ENCODE assay signal across 23 cellular contexts in genomic region chr7:71165708-71166107, GRCh38. TPM values are rescaled to one million over a fixed set of nuclear protein-coding genes. Genes with fewer than 3 reads are reported as not detected.
"Had no signal": no experiment of that assay in that cellular context is flagged by ENCODE, and none has a peak within 500 bp of the region (broad histone marks: within the 10 kb centered on the region; RNA-seq: fewer than 3 reads in every experiment).

No MANE protein-coding gene starts in this region.

- H3K27ac Mint-ChIP-seq: activated B cell treated with CpG ODN at 0.5 μM for 24 hours; activated CD4-positive, alpha-beta T cell treated with anti-CD3 and anti-CD28 coated beads for 36 hours; activated naive CD4-positive, alpha-beta T cell treated with anti-CD3 and anti-CD28 coated beads, Interleukin-2, amount 50 U/mL, for 72 hours; activated T-cell treated with anti-CD3 and anti-CD28 coated beads, Interleukin-2, amount 50 U/mL, for 24 hours; activated T-helper 17 cell treated with anti-CD3 and anti-CD28 coated beads, Interleukin-2, amount 50 U/mL, for 72 hours; natural killer cell treated with Interleukin-12 subunit alpha and Interleukin-12 subunit beta and Interleukin-15 and Interleukin-18, amount 100 ng/mL, for 72 hours; stimulated activated naive CD8-positive, alpha-beta T cell treated with anti-CD3 and anti-CD28 coated beads, Interleukin-15, amount 100 ng/mL, for 72 hours had no signal

- H3K27me3 Mint-ChIP-seq: activated B cell treated with CpG ODN at 0.5 μM for 24 hours; activated CD4-positive, alpha-beta T cell treated with anti-CD3 and anti-CD28 coated beads for 36 hours; activated T-cell treated with anti-CD3 and anti-CD28 coated beads, Interleukin-2, amount 50 U/mL, for 24 hours; activated T-helper 17 cell treated with anti-CD3 and anti-CD28 coated beads, Interleukin-2, amount 50 U/mL, for 72 hours; natural killer cell treated with Interleukin-12 subunit alpha and Interleukin-12 subunit beta and Interleukin-15 and Interleukin-18, amount 100 ng/mL, for 72 hours; stimulated activated naive CD8-positive, alpha-beta T cell treated with anti-CD3 and anti-CD28 coated beads, Interleukin-15, amount 100 ng/mL, for 72 hours had no signal

- H3K36me3 Mint-ChIP-seq: activated naive CD4-positive, alpha-beta T cell treated with anti-CD3 and anti-CD28 coated beads, Interleukin-2, amount 50 U/mL, for 72 hours; natural killer cell treated with Interleukin-12 subunit alpha and Interleukin-12 subunit beta and Interleukin-15 and Interleukin-18, amount 100 ng/mL, for 72 hours had no signal

- H3K27ac ChIP-seq: ascending aorta, brain microvascular endothelial cell, foreskin keratinocyte, neutrophil, parathyroid adenoma, right lobe of liver, skin epidermis, tibial nerve had no signal

- ATAC-seq: activated CD4-positive, alpha-beta T cell treated with anti-CD3 and anti-CD28 coated beads for 36 hours; activated naive CD4-positive, alpha-beta T cell treated with anti-CD3 and anti-CD28 coated beads, Interleukin-2, amount 50 U/mL, for 72 hours; activated T-helper 17 cell treated with anti-CD3 and anti-CD28 coated beads, Interleukin-2, amount 50 U/mL, for 72 hours; foreskin keratinocyte; left cardiac atrium; natural killer cell treated with Interleukin-12 subunit alpha and Interleukin-12 subunit beta and Interleukin-15 and Interleukin-18, amount 100 ng/mL, for 72 hours; right lobe of liver; stimulated activated naive CD8-positive, alpha-beta T cell treated with anti-CD3 and anti-CD28 coated beads, Interleukin-15, amount 100 ng/mL, for 72 hours had no signal

- H3K4me3 Mint-ChIP-seq: activated B cell treated with CpG ODN at 0.5 μM for 24 hours; activated CD4-positive, alpha-beta T cell treated with anti-CD3 and anti-CD28 coated beads for 36 hours; activated T-cell treated with anti-CD3 and anti-CD28 coated beads, Interleukin-2, amount 50 U/mL, for 24 hours; activated T-helper 17 cell treated with anti-CD3 and anti-CD28 coated beads, Interleukin-2, amount 50 U/mL, for 72 hours; natural killer cell treated with Interleukin-12 subunit alpha and Interleukin-12 subunit beta and Interleukin-15 and Interleukin-18, amount 100 ng/mL, for 72 hours; stimulated activated naive CD8-positive, alpha-beta T cell treated with anti-CD3 and anti-CD28 coated beads, Interleukin-15, amount 100 ng/mL, for 72 hours had no signal

- DNase-seq: activated B cell treated with CpG ODN at 0.5 μM for 24 hours; activated CD4-positive, alpha-beta T cell treated with anti-CD3 and anti-CD28 coated beads for 36 hours; activated CD4-positive, alpha-beta T cell treated with anti-CD3 and anti-CD28 coated beads, Interleukin-2, amount 50 U/mL, for 4 hours; activated CD8-positive, alpha-beta memory T cell treated with anti-CD3 and anti-CD28 coated beads for 24 hours; activated CD8-positive, alpha-beta memory T cell treated with anti-CD3 and anti-CD28 coated beads, Interleukin-2, amount 50 U/mL, for 4 hours; activated T-cell treated with anti-CD3 and anti-CD28 coated beads, Interleukin-2, amount 50 U/mL, for 24 hours; brain microvascular endothelial cell; dermis blood vessel endothelial cell; effector CD8-positive, alpha-beta T cell; foreskin keratinocyte; islet precursor cell; left cardiac atrium; right lobe of liver; stimulated activated CD4-positive, alpha-beta T cell treated with anti-CD3 and anti-CD28 coated beads, Interleukin-1b, Interleukin-23, amount 100 ng/mL, for 48 hours; stimulated activated naive CD8-positive, alpha-beta T cell treated with anti-CD3 and anti-CD28 coated beads, Interleukin-15, amount 100 ng/mL, for 72 hours had no signal

- H3K4me1 ChIP-seq: ascending aorta, foreskin keratinocyte, parathyroid adenoma, right lobe of liver, tibial nerve had no signal

- H3K4me3 ChIP-seq: ascending aorta, right lobe of liver, skin epidermis, tibial nerve had no signal

- H3K36me3 ChIP-seq: ascending aorta, brain microvascular endothelial cell, neutrophil, right lobe of liver, tibial nerve had no signal

- H3K27me3 ChIP-seq: ascending aorta, brain microvascular endothelial cell, foreskin keratinocyte, neutrophil, right lobe of liver, tibial nerve had no signal

- H3K9me3 ChIP-seq: ascending aorta, neutrophil, right lobe of liver, tibial nerve had no signal

- H3K4me1 Mint-ChIP-seq: activated B cell treated with CpG ODN at 0.5 μM for 24 hours; activated CD4-positive, alpha-beta T cell treated with anti-CD3 and anti-CD28 coated beads for 36 hours; activated T-helper 17 cell treated with anti-CD3 and anti-CD28 coated beads, Interleukin-2, amount 50 U/mL, for 72 hours; stimulated activated naive CD8-positive, alpha-beta T cell treated with anti-CD3 and anti-CD28 coated beads, Interleukin-15, amount 100 ng/mL, for 72 hours had no signal

RNA-seq across cellular contexts. Expression of gene GALNT17, which starts 33.8 kb away (rescaled TPM):
- total RNA-seq: activated B cell treated with CpG ODN at 0.5 μM for 24 hours; activated CD4-positive, alpha-beta T cell treated with anti-CD3 and anti-CD28 coated beads for 36 hours; activated naive CD4-positive, alpha-beta T cell treated with anti-CD3 and anti-CD28 coated beads, Interleukin-2, amount 50 U/mL, for 72 hours; activated T-helper 17 cell treated with anti-CD3 and anti-CD28 coated beads, Interleukin-2, amount 50 U/mL, for 72 hours; dermis blood vessel endothelial cell; foreskin keratinocyte; natural killer cell treated with Interleukin-12 subunit alpha and Interleukin-12 subunit beta and Interleukin-15 and Interleukin-18, amount 100 ng/mL, for 72 hours had no signal
